Comparison of ENCODE assay signal across 9 cellular contexts in genomic region chr10:15169555-15170407, GRCh38. TPM values are rescaled to one million over a fixed set of nuclear protein-coding genes. Genes with fewer than 3 reads are reported as not detected.
DNase-seq lines count a peak whose midpoint lies in the region; ATAC-seq and TF ChIP-seq lines count a peak whose summit lies in the region.
"Had no signal": no experiment of that assay in that cellular context is flagged by ENCODE, and none has a peak within 500 bp of the region (broad histone marks: within the 10 kb centered on the region; RNA-seq: fewer than 3 reads in every experiment).

No MANE protein-coding gene starts in this region.

- peaks cover 0 to 42% (median 16%) of the 10 kb centered on the region in 3 donors for H3K4me1 ChIP-seq in esophagus squamous epithelium

- H3K27ac ChIP-seq in esophagus squamous epithelium, result peak overlapping the region; percentile 6 to 95 (median 40)
- H3K27ac ChIP-seq: HL-60 had no signal

- intact Hi-C loops in esophagus squamous epithelium (cut with DNase I), result no loop called here

- H3K4me3 ChIP-seq in esophagus squamous epithelium, result peak overlapping the region in 3 of 4 donors; percentile 23 to 51 (median 30)

- in situ Hi-C loops in KBM-7 (cut with MboI; ENCODE audit: low pct_unique_long_range_greater_than_20kb, low sequenced_read_pairs), result no loop called here

- no peaks in the 10 kb centered on the region for H3K36me3 ChIP-seq in esophagus squamous epithelium

- WGBS in esophagus squamous epithelium, 2 donors, result 57 to 67% methylated on average over 13 to 15 of the region's 16 CpGs

- peak; percentile 72 for DNase-seq in KBM-7
- peak; percentile 39 for DNase-seq in activated CD4-positive, alpha-beta T cell treated with anti-CD3 and anti-CD28 coated beads, Interleukin-2, amount 50 U/mL, for 1 hour
- no peak for DNase-seq in esophagus squamous epithelium (lab: John Stamatoyannopoulos, UW)
- peak; percentile 24 for DNase-seq in stimulated activated CD8-positive, alpha-beta memory T cell treated with anti-CD3 and anti-CD28 coated beads, Interleukin-15, amount 100 ng/mL, for 1 hour (ENCODE audit: low read depth)
- no peak for DNase-seq in NCI-H69 (lab: John Stamatoyannopoulos, UW)
- no peak for DNase-seq in DMS79 (lab: John Stamatoyannopoulos, UW)
- DNase-seq in HK-2 (ENCODE audit: unreplicated experiment), result no peak

- no peaks in the 10 kb centered on the region for H3K9me3 ChIP-seq in esophagus squamous epithelium

- H3K27me3 ChIP-seq in esophagus squamous epithelium, result no peaks in the 10 kb centered on the region

- no peak for TF ChIP-seq POLR2A in esophagus squamous epithelium (IDR thresholded peaks at IDR 0.05)

- no peak for TF ChIP-seq CTCF in esophagus squamous epithelium (IDR thresholded peaks at IDR 0.05)

- no peak for ATAC-seq in HG03135 (IDR thresholded peaks at IDR 0.05; ENCODE audit: unreplicated experiment)

RNA-seq across cellular contexts. Expression of gene NMT2, which starts 1.3 kb away (rescaled TPM):
- total RNA-seq in esophagus squamous epithelium, result 10 to 100 TPM in 2 of 4 donors, 1 to 10 TPM in 2; 4.8 to 12.8 (median 7.8) TPM

Comparison
In these comparisons a context has a peak if more than half of its experiments do, and no peak if none do; other contexts are left out.
1. DNase-seq: peak in KBM-7 (single experiment), activated CD4-positive, alpha-beta T cell treated with anti-CD3 and anti-CD28 coated beads, Interleukin-2, amount 50 U/mL, for 1 hour (single experiment) and stimulated activated CD8-positive, alpha-beta memory T cell treated with anti-CD3 and anti-CD28 coated beads, Interleukin-15, amount 100 ng/mL, for 1 hour (single experiment); none in esophagus squamous epithelium (single experiment), NCI-H69 (single experiment), DMS79 (single experiment) and HK-2 (single experiment).